ENCODE assay signal across 29 cellular contexts in the genomic region with DNA sequence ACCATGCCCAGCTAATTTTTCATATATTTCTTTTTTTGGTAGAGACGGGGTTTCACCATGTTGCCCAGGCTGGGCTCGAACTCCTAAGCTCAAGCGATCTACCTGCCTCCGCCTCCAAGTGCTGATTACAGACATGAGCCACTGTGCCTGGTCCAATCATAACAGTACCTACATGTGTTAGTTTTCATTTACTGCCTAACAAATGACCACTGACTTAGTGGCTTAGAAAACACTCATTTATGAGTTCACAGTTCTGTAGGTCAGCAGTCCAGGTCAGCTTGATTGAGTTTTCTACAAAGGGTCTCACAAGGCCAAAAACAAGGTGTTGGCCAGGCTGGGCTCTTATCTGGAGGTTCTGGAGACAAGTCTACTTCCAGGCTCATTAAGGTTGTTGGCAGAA.
"Had no signal": no experiment of that assay in that cellular context is flagged by ENCODE, and none has a peak within 500 bp of the region (broad histone marks: within the 10 kb centered on the region; RNA-seq: fewer than 3 reads in every experiment).

No MANE protein-coding gene starts in this region.

- H3K9me3 ChIP-seq: neutrophil, ovary, suprapubic skin, upper lobe of right lung had no signal

- H3K4me3 ChIP-seq: heart right ventricle, hepatocyte, left ventricle myocardium inferior, lung, neural progenitor cell, ovary, right atrium auricular region, skin epidermis, stomach, suprapubic skin, thoracic aorta, tibial artery, upper lobe of right lung had no signal

- H3K9ac ChIP-seq: neural progenitor cell had no signal

- H3K27me3 Mint-ChIP-seq: naive thymus-derived CD8-positive, alpha-beta T cell; progenitor cell of endocrine pancreas; stimulated activated naive B cell treated with anti-CD40 and anti-IgM and Interleukin-4, amounts not matched to agents 10 μg/mL and 1 μg/mL and 100 μg/mL, for 72 hours had no signal

- H2AFZ ChIP-seq: hepatocyte, neural progenitor cell had no signal

- ATAC-seq: naive thymus-derived CD8-positive, alpha-beta T cell; sciatic nerve; stimulated activated naive B cell treated with anti-CD40 and anti-IgM and Interleukin-4, amounts not matched to agents 10 μg/mL and 1 μg/mL and 100 μg/mL, for 72 hours; stimulated activated naive CD8-positive, alpha-beta T cell treated with anti-CD3 and anti-CD28 coated beads, Interleukin-15, Interleukin-2, amounts not matched to agents 100 U/mL and 50 U/mL, for 24 hours; upper lobe of right lung had no signal

- H3K4me1 ChIP-seq: heart right ventricle, left ventricle myocardium inferior, neural progenitor cell, right atrium auricular region, stomach, suprapubic skin, tibial artery, upper lobe of right lung had no signal

- DNase-seq: heart right ventricle; islet precursor cell; left ventricle myocardium inferior; mesendoderm; naive thymus-derived CD8-positive, alpha-beta T cell; ovary; stimulated activated CD4-positive, alpha-beta T cell treated with anti-CD3 and anti-CD28 coated beads, Interleukin-12 subunit alpha, Interleukin-12 subunit beta, amount 100 ng/mL, for 4 hours; stimulated activated CD4-positive, alpha-beta T cell treated with anti-CD3 and anti-CD28 coated beads, Interleukin-15, amount 100 ng/mL, for 24 hours; stimulated activated CD4-positive, alpha-beta T cell treated with anti-CD3 and anti-CD28 coated beads, Interleukin-2, amount 100 ng/mL, for 24 hours; stimulated activated CD4-positive, alpha-beta T cell treated with anti-CD3 and anti-CD28 coated beads, Interleukin-4, amount 100 ng/mL, for 1 hour; stimulated activated naive B cell treated with anti-CD40 and anti-IgM and Interleukin-4, amounts not matched to agents 10 μg/mL and 1 μg/mL and 100 μg/mL, for 72 hours; stimulated activated naive CD8-positive, alpha-beta T cell treated with anti-CD3 and anti-CD28 coated beads, Interleukin-15, Interleukin-2, amounts not matched to agents 100 U/mL and 50 U/mL, for 24 hours; stomach; tibial artery; trophoblast cell; upper lobe of right lung had no signal

- H3K27ac ChIP-seq: heart right ventricle, hepatocyte, left ventricle myocardium inferior, neural progenitor cell, neutrophil, ovary, right atrium auricular region, skin epidermis, stomach, suprapubic skin, thoracic aorta, tibial artery, upper lobe of right lung had no signal

- H3K27me3 ChIP-seq: heart right ventricle, hepatocyte, neural progenitor cell, neutrophil, ovary, right atrium auricular region, stomach, suprapubic skin, tibial artery, upper lobe of right lung had no signal

- H3K4me3 Mint-ChIP-seq: mesothelial cell of epicardium; naive thymus-derived CD8-positive, alpha-beta T cell; nephron; neural progenitor cell; stimulated activated naive B cell treated with anti-CD40 and anti-IgM and Interleukin-4, amounts not matched to agents 10 μg/mL and 1 μg/mL and 100 μg/mL, for 72 hours had no signal

- H3K4me1 Mint-ChIP-seq: mesothelial cell of epicardium, nephron, neural progenitor cell had no signal

- FAIRE-seq: urothelium cell line had no signal

- H3K4me2 ChIP-seq: hepatocyte, neural progenitor cell had no signal

- H3K79me2 ChIP-seq: hepatocyte had no signal

- H3K27ac Mint-ChIP-seq: mesothelial cell of epicardium; nephron; neural progenitor cell; progenitor cell of endocrine pancreas; stimulated activated naive B cell treated with anti-CD40 and anti-IgM and Interleukin-4, amounts not matched to agents 10 μg/mL and 1 μg/mL and 100 μg/mL, for 72 hours had no signal

- H3K36me3 ChIP-seq: heart right ventricle, neural progenitor cell, neutrophil, ovary, right atrium auricular region, stomach, suprapubic skin, thoracic aorta, upper lobe of right lung had no signal
